ENCODE assay signal across 1 cellular context in the genomic region with DNA sequence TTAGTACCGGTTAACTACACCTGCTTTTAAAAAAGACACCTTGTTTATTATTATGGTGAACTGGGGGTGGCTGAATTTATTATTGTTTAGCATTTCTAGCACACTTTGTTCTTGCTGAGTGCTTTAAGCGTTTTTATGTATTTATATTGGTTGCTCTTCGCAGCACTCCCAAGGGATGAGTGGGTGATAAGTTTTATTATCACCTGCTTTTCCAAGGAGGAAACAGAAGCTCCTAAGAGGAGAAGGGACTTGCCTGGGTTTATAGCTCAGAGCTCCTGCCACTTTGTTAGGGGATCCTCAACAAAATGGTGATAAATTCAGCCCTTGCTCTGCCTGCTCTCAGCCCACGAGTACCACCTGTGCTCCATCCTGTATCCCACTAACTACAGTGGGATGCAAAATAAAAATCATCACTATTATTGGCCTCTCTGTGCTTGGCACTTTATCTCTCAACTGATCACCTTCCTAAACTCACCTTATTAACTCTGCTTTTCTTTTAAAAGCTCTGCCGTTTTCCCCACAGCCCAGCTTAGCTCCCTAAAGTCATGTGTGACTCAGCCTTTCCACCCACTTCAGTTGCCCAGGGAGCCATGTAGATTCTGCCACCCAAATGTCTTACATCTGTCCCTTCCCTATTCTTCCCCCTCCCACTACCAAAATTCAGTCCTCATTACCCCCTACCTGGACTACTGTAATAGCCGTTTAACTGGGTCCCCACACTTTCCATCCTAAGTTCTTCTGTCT.
TF ChIP-seq lines count a peak whose summit lies in the region.

No MANE protein-coding gene starts in this region.

TF ChIP-seq in H1, 55 proteins besides CTCF, POLR2A, EP300 and RAD21:
- TF ChIP-seq RBBP5 (IDR thresholded peaks at IDR 0.05; ENCODE audit: borderline replicate concordance, low read depth, low read length) (no peak), SP4 (IDR thresholded peaks at IDR 0.05; ENCODE audit: low read length) (no peak), SP1 (IDR thresholded peaks at IDR 0.05; ENCODE audit: low read depth, low read length) (no peak), EGR1 (IDR thresholded peaks at IDR 0.05; ENCODE audit: borderline replicate concordance, low read depth, low read length) (no peak), RNF2 (IDR thresholded peaks at IDR 0.05; ENCODE audit: borderline replicate concordance, low read depth, low read length, missing control alignments, poor library complexity, severe bottlenecking) (no peak), TEAD4 (IDR thresholded peaks at IDR 0.05; ENCODE audit: low read depth, low read length) (no peak), JUND (IDR thresholded peaks at IDR 0.05; ENCODE audit: low read length) (no peak), CTBP2 (IDR thresholded peaks at IDR 0.05; ENCODE audit: borderline replicate concordance, insufficient read depth, insufficient read length, low read length) (no peak), RFX5 (IDR thresholded peaks at IDR 0.05; ENCODE audit: borderline replicate concordance, low read depth, low read length) (no peak), ZNF274 (IDR thresholded peaks at IDR 0.05; ENCODE audit: borderline replicate concordance, extremely low read depth, low read length) (no peak)
- TF ChIP-seq, protein P1, sequence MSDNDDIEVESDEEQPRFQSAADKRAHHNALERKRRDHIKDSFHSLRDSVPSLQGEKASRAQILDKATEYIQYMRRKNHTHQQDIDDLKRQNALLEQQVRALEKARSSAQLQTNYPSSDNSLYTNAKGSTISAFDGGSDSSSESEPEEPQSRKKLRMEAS (IDR thresholded peaks at IDR 0.05), result no peak
TF ChIP-seq in H1: peak in this region for 0.
